ENCODE assay signal across 17 cellular contexts in the genomic region with DNA sequence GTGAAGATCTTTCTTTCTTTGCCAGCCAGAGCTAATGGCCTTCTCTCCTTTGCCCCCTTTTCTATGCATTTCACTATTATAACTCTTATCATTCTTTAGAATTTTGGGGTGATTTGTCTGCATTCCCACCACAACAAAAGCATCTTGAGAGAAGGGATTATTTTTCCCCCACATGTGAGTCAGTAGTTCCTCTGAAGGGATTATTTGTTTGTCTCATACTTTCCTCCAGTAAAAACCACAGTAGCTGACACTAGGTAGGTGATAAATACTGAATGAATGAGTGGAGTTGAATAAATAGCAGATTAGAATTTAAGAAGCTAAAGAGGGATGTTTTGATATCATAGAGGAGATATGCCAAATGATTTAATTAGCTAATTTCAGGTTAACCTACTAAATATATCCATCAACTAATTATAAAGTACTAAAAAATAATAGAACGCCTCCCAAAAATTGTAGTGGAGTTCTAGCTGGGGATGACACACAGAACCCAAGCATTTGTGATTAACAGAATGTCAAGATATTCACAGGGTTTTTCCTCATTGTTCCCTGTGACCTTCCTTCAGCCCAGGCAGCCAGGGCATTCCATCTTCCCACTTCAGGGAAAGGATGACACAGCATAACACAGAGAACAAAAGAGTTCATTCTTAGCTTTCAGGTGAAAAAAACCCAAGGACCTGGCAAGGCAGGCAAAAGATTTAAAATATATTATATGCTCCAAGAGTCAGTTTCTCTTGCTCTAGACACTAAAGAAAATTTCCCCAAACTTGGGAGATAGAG. TPM values are rescaled to one million over a fixed set of nuclear protein-coding genes. Genes with fewer than 3 reads are reported as not detected.
DNase-seq lines count a peak whose midpoint lies in the region; ATAC-seq and TF ChIP-seq lines count a peak whose summit lies in the region.
"Had no signal": no experiment of that assay in that cellular context is flagged by ENCODE, and none has a peak within 500 bp of the region (broad histone marks: within the 10 kb centered on the region; RNA-seq: fewer than 3 reads in every experiment).

No MANE protein-coding gene starts in this region.

- H3K4me3 ChIP-seq in KMS-11 (IDR thresholded peaks at IDR 0.05; ENCODE audit: insufficient read depth, low read depth, low read length) (no peak overlapping the region), choroid plexus epithelial cell (ENCODE audit: low read depth, low read length) (no peak overlapping the region), OCI-LY7 (ENCODE audit: low read depth, low read length, poor library complexity, severe bottlenecking) (no peak overlapping the region), right cardiac atrium (ENCODE audit: low read length) (no peak overlapping the region)
- H3K4me3 ChIP-seq: colonic mucosa, esophagus squamous epithelium, tibial nerve had no signal

- no peak for TF ChIP-seq CTCF in KMS-11 (conservative IDR thresholded peaks at IDR 0.05; ENCODE audit: low read depth, low read length)
- TF ChIP-seq CTCF in choroid plexus epithelial cell (conservative IDR thresholded peaks at IDR 0.05; ENCODE audit: low read depth, low read length) = no peak
- no peak for TF ChIP-seq CTCF in OCI-LY7 (conservative IDR thresholded peaks at IDR 0.05; ENCODE audit: low read length)

- CTCF ChIA-PET in OCI-LY7 (lab: Charles Lee; ENCODE audit: unreplicated experiment) = no interaction called here

- H3K27ac ChIP-seq in KMS-11 = no peak overlapping the region
- H3K27ac ChIP-seq in OCI-LY7 (ENCODE audit: low read depth, low read length, poor library complexity, severe bottlenecking) = no peak overlapping the region
- H3K27ac ChIP-seq in right cardiac atrium (ENCODE audit: low read length) = no peak overlapping the region
- H3K27ac ChIP-seq: colonic mucosa, esophagus squamous epithelium, tibial nerve had no signal

- no peaks in the 10 kb centered on the region for H4K20me1 ChIP-seq in KMS-11 (ENCODE audit: insufficient read depth)
- H4K20me1 ChIP-seq in OCI-LY7 (ENCODE audit: insufficient read depth, low read length) = no peaks in the 10 kb centered on the region

- POLR2A ChIA-PET in OCI-LY7 (lab: Charles Lee) = interaction anchor here (1.5 kb wide), 1 partner anchor 12 kb away, joined by 3 read pairs; no protein-coding TSS in a partner anchor

- H3K4me2 ChIP-seq in KMS-11 (peak overlapping the region; percentile 30; the same call in 1 of the 2 replicates), OCI-LY7 (ENCODE audit: low read length) (no peak overlapping the region)

- H3K27me3 ChIP-seq in KMS-11 (ENCODE audit: insufficient read depth, low read depth) (no peaks in the 10 kb centered on the region), right cardiac atrium (ENCODE audit: control insufficient read depth, insufficient read depth) (no peaks in the 10 kb centered on the region)
- H3K27me3 ChIP-seq: colonic mucosa, tibial nerve had no signal

- H3K9me2 ChIP-seq in OCI-LY7 (ENCODE audit: insufficient read depth, low read length) = no peaks in the 10 kb centered on the region

- H3K9ac ChIP-seq in KMS-11 = no peak overlapping the region

- intact Hi-C loops in OCI-LY7 (cut with micrococcal nuclease; ENCODE audit: unreplicated experiment) (no loop called here), right cardiac atrium (cut with DNase I) (loop anchor here in 1 of 4 donors (10.0 kb wide), 1 partner anchor 49 kb away; the partner anchor contains the start of gene COMMD6)

- H3K4me1 ChIP-seq in KMS-11 (ENCODE audit: low read depth, poor library complexity, severe bottlenecking) (peaks cover 48% of the 10 kb centered on the region), OCI-LY7 (ENCODE audit: insufficient read depth, low read length, poor library complexity, severe bottlenecking) (peaks cover 7% of the 10 kb centered on the region), right cardiac atrium (ENCODE audit: control insufficient read depth, insufficient read depth, low read length) (peaks cover 5% of the 10 kb centered on the region)
- H3K4me1 ChIP-seq: colonic mucosa had no signal

- no peak for ATAC-seq in right cardiac atrium
- no peak for ATAC-seq in HG02588 (IDR thresholded peaks at IDR 0.05; ENCODE audit: unreplicated experiment)

- no peaks in the 10 kb centered on the region for H3K36me3 ChIP-seq in KMS-11 (ENCODE audit: insufficient read depth)
- H3K36me3 ChIP-seq in OCI-LY7 (ENCODE audit: insufficient read depth, low read length) = no peaks in the 10 kb centered on the region
- H3K36me3 ChIP-seq: colonic mucosa, esophagus squamous epithelium, tibial nerve had no signal

- no peak overlapping the region for H2AFZ ChIP-seq in KMS-11 (ENCODE audit: low read depth)
- H2AFZ ChIP-seq in OCI-LY7 (ENCODE audit: low read length) = no peak overlapping the region

- 94% methylated on average over 1 of the region's 1 CpG for WGBS in right cardiac atrium

- DNase-seq in Daoy (ENCODE audit: low read depth) = peak; percentile 21
- DNase-seq in choroid plexus epithelial cell (ENCODE audit: low read depth) = peak; percentile 71
- peak; percentile 70 for DNase-seq in non-pigmented ciliary epithelial cell (ENCODE audit: low read depth)
- no peak for DNase-seq in OCI-LY7 (ENCODE audit: low spot score)
- no peak for DNase-seq in activated CD4-positive, alpha-beta T cell treated with anti-CD3 and anti-CD28 coated beads, Interleukin-2, amount 50 U/mL, for 48 hours
- DNase-seq in right cardiac atrium = no peak
- DNase-seq: activated CD4-positive, alpha-beta T cell treated with anti-CD3 and anti-CD28 coated beads, Interleukin-2, amount 10 ng/mL, durations not matched to agents 7 days and 5 days; activated naive CD4-positive, alpha-beta T cell treated with Interleukin-2 at 50 U/mL for 16 hours; colonic mucosa; esophagus squamous epithelium; H7; kidney; NCI-H187; SW 1271 had no signal

- H3K9me3 ChIP-seq in OCI-LY7 (ENCODE audit: low read length) (no peaks in the 10 kb centered on the region), right cardiac atrium (ENCODE audit: control insufficient read depth, low read length) (no peaks in the 10 kb centered on the region)
- H3K9me3 ChIP-seq: colonic mucosa, esophagus squamous epithelium, tibial nerve had no signal

- no TSS peak for BruUV-seq in OCI-LY7 (replicated peaks; lab: Mats Ljungman, UMichigan)

- no peaks in the 10 kb centered on the region for H3K79me2 ChIP-seq in KMS-11 (ENCODE audit: insufficient read depth, low read depth)
- H3K79me2 ChIP-seq in OCI-LY7 (ENCODE audit: insufficient read depth, low read depth, low read length) = peaks cover 2% of the 10 kb centered on the region; the same call in 1 of the 2 replicates

RNA-seq across cellular contexts. Expression of gene TBC1D4, which starts 3.5 kb away (rescaled TPM):
- 6.7 and 7.1 TPM in 2 replicates for total RNA-seq in Daoy (2014; rRNA removed; shearing (Covaris generic))
- 24.3 TPM in 2 replicates for total RNA-seq in OCI-LY7 (2014; rRNA removed; shearing (Covaris generic))
- total RNA-seq in OCI-LY7 (2022) (21.7 and 22.6 TPM in 2 replicates), right cardiac atrium (10 to 100 TPM; 51.2 to 69.4 (median 63.6) TPM)
- polyA plus RNA-seq in right cardiac atrium = 28.3 TPM

RNA-seq across cellular contexts. Expression of gene COMMD6, which starts 52.2 kb away (rescaled TPM):
- 112 and 130 TPM in 2 replicates for total RNA-seq in Daoy (2014; rRNA removed; shearing (Covaris generic))
- total RNA-seq in OCI-LY7 (2014; rRNA removed; shearing (Covaris generic)) = 30.6 and 87.6 TPM in 2 replicates
- 69.6 and 81.3 TPM in 2 replicates for total RNA-seq in OCI-LY7 (2022)
- 100 to 1,000 TPM; 128 to 157 (median 138) TPM for total RNA-seq in right cardiac atrium
- 162 TPM for polyA plus RNA-seq in right cardiac atrium

Comparison
In these comparisons a context has a peak if more than half of its experiments do, and no peak if none do; other contexts are left out.
1. DNase-seq: peak in Daoy (single experiment), choroid plexus epithelial cell (single experiment) and non-pigmented ciliary epithelial cell (single experiment); none in OCI-LY7 (single experiment), activated CD4-positive, alpha-beta T cell treated with anti-CD3 and anti-CD28 coated beads, Interleukin-2, amount 50 U/mL, for 48 hours (0 of 2) and right cardiac atrium (0 of 3).